ENCODE assay signal across 1 cellular context in the genomic region with DNA sequence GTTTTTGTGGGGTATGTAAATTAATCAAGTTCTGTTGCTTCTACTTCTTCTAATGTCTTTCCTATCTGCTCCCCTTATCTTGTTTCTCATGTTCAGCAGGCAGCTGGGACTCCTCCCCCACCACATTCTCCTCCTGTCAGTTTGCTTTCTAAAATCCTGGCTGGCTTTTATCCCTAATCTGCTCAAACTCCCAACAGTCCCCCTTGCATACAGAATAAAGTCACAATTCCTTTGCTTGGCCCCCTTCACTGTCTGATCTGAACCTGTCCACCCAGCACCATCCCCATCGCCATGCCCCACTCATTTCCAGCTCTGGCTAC.
TF ChIP-seq lines count a peak whose summit lies in the region.

No MANE protein-coding gene starts in this region.

TF ChIP-seq in K562, 482 proteins besides CTCF, POLR2A, EP300 and RAD21 (continued from another document):
- TF ChIP-seq MGA (IDR thresholded peaks at IDR 0.05) (peak; percentile 35; the same call in 1 of the 2 replicates), RCOR1 (IDR thresholded peaks at IDR 0.05; ENCODE audit: borderline replicate concordance in 1 of 2, low read depth in 2 of 2, low read length in 2 of 2) (0 out of 4 replicates have a peak, but pooled peaks of 1 of the 2 experiments have one; percentile 37), ZNF77 (CRISPR knock-in tag; IDR thresholded peaks at IDR 0.05) (no peak), CCAR2 (IDR thresholded peaks at IDR 0.05; ENCODE audit: low read depth, low read length) (no peak), U2AF2 (optimal IDR thresholded peaks at IDR 0.05; ENCODE audit: low read depth, low read length) (no peak), CSDE1 (IDR thresholded peaks at IDR 0.05) (no peak), TEAD4 (IDR thresholded peaks at IDR 0.05; ENCODE audit: low read length) (peak; percentile 46; the same call in 1 of the 2 replicates), TEAD4 (CRISPR knock-in tag; IDR thresholded peaks at IDR 0.05; ENCODE audit: borderline replicate concordance) (no peak), KLF16 (IDR thresholded peaks at IDR 0.05) (0 out of 2 replicates have a peak, but pooled peaks have one; percentile 9), DPF2 (IDR thresholded peaks at IDR 0.05) (peak; percentile 63; the same call in 1 of the 2 replicates), SNAPC5 (CRISPR knock-in tag; IDR thresholded peaks at IDR 0.05) (no peak), TAF9B (IDR thresholded peaks at IDR 0.05; ENCODE audit: partially characterized antibody) (no peak), SETDB1 (IDR thresholded peaks at IDR 0.05; ENCODE audit: low read length) (no peak), LEF1 (IDR thresholded peaks at IDR 0.05) (0 out of 2 replicates have a peak, but pooled peaks have one; percentile 45), CBX3 (IDR thresholded peaks at IDR 0.05; ENCODE audit: borderline replicate concordance in 1 of 2, low read length in 2 of 2) (no peak), CBFA2T3 (IDR thresholded peaks at IDR 0.05) (peak; percentile 44; the same call in 1 of the 2 replicates), FOXA3 (CRISPR knock-in tag; conservative IDR thresholded peaks at IDR 0.05 in 1 of 2, IDR thresholded peaks at IDR 0.05 in 1 of 2) (no peak), BCLAF1 (IDR thresholded peaks at IDR 0.05; ENCODE audit: borderline replicate concordance in 1 of 2, control insufficient read depth in 1 of 2, low read depth in 2 of 2, low read length in 1 of 2) (no peak), DEAF1 (CRISPR knock-in tag; IDR thresholded peaks at IDR 0.05) (no peak), HNRNPUL1 (IDR thresholded peaks at IDR 0.05; ENCODE audit: low read length) (no peak), ARID1B (IDR thresholded peaks at IDR 0.05) (peak; percentile 71), ZNF12 (CRISPR knock-in tag; IDR thresholded peaks at IDR 0.05) (no peak), PHF8 (IDR thresholded peaks at IDR 0.05; ENCODE audit: borderline replicate concordance, low read length) (no peak), PPARD (CRISPR knock-in tag; IDR thresholded peaks at IDR 0.05) (no peak), ATF7 (IDR thresholded peaks at IDR 0.05) (no peak), SMARCE1 (IDR thresholded peaks at IDR 0.05) (peak; percentile 42; the same call in 1 of the 2 replicates), ZNF3 (CRISPR knock-in tag; IDR thresholded peaks at IDR 0.05) (no peak), E2F4 (CRISPR knock-in tag; IDR thresholded peaks at IDR 0.05; ENCODE audit: low read depth) (no peak), NFIC (IDR thresholded peaks at IDR 0.05) (no peak), NFRKB (IDR thresholded peaks at IDR 0.05; ENCODE audit: low read depth) (no peak), NEUROD1 (IDR thresholded peaks at IDR 0.05; ENCODE audit: borderline replicate concordance, low read depth, low read length, partially characterized antibody) (no peak), ELF2 (CRISPR knock-in tag; IDR thresholded peaks at IDR 0.05) (no peak), TCF7L2 (IDR thresholded peaks at IDR 0.05; ENCODE audit: low read depth, low read length) (no peak)
- TF ChIP-seq, protein P1, sequence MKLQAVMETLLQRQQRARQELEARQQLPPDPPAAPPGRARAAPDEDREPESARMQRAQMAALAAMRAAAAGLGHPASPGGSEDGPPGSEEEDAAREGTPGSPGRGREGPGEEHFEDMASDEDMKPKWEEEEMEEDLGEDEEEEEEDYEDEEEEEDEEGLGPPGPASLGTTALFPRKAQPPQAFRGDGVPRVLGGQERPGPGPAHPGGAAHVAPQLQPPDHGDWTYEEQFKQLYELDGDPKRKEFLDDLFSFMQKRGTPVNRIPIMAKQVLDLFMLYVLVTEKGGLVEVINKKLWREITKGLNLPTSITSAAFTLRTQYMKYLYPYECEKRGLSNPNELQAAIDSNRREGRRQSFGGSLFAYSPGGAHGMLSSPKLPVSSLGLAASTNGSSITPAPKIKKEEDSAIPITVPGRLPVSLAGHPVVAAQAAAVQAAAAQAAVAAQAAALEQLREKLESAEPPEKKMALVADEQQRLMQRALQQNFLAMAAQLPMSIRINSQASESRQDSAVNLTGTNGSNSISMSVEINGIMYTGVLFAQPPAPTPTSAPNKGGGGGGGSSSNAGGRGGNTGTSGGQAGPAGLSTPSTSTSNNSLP (IDR thresholded peaks at IDR 0.05; ENCODE audit: borderline replicate concordance, low read depth, low read length) = no peak
- TF ChIP-seq, protein P2, sequence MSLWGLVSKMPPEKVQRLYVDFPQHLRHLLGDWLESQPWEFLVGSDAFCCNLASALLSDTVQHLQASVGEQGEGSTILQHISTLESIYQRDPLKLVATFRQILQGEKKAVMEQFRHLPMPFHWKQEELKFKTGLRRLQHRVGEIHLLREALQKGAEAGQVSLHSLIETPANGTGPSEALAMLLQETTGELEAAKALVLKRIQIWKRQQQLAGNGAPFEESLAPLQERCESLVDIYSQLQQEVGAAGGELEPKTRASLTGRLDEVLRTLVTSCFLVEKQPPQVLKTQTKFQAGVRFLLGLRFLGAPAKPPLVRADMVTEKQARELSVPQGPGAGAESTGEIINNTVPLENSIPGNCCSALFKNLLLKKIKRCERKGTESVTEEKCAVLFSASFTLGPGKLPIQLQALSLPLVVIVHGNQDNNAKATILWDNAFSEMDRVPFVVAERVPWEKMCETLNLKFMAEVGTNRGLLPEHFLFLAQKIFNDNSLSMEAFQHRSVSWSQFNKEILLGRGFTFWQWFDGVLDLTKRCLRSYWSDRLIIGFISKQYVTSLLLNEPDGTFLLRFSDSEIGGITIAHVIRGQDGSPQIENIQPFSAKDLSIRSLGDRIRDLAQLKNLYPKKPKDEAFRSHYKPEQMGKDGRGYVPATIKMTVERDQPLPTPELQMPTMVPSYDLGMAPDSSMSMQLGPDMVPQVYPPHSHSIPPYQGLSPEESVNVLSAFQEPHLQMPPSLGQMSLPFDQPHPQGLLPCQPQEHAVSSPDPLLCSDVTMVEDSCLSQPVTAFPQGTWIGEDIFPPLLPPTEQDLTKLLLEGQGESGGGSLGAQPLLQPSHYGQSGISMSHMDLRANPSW (CRISPR knock-in tag; IDR thresholded peaks at IDR 0.05) = no peak
- TF ChIP-seq, protein P3, sequence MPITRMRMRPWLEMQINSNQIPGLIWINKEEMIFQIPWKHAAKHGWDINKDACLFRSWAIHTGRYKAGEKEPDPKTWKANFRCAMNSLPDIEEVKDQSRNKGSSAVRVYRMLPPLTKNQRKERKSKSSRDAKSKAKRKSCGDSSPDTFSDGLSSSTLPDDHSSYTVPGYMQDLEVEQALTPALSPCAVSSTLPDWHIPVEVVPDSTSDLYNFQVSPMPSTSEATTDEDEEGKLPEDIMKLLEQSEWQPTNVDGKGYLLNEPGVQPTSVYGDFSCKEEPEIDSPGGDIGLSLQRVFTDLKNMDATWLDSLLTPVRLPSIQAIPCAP (CRISPR knock-in tag; IDR thresholded peaks at IDR 0.05; ENCODE audit: borderline replicate concordance) = no peak
